In the genomic region with DNA sequence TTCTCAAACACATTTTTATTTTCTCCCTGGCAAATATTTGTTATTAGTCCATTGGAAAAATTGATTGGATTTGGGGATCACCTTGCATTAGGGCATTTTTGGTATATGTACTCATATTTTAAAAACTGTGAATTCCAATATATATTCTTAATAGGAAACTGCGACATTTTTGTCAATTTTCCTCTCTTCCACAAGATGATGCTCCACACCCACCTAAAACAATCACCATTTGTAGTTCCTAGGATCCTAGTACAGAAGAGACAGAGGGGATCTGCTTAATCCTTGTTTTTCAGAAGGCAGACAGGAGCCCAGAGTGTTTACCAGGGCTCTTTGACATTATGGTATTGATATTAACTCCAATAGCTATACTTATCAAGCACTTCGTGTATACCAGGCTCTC, we compare ENCODE assay signal across 1 cellular context.
TF ChIP-seq lines count a peak whose summit lies in the region.

No MANE protein-coding gene starts in this region.

TF ChIP-seq in GM12878, 131 proteins besides CTCF, POLR2A, EP300 and RAD21:
- peak; percentile 48; the same call in 1 of the 2 replicates for TF ChIP-seq SMC3 (IDR thresholded peaks at IDR 0.05; ENCODE audit: borderline replicate concordance, low read length)
- no peak for TF ChIP-seq FOS (IDR thresholded peaks at IDR 0.05; ENCODE audit: borderline replicate concordance, extremely low read depth, insufficient read length)
- no peak for TF ChIP-seq NFIC (IDR thresholded peaks at IDR 0.05; ENCODE audit: low read depth, low read length)
- no peak for TF ChIP-seq KDM1A (IDR thresholded peaks at IDR 0.05; ENCODE audit: borderline replicate concordance)
